13 cellular contexts compared by ENCODE assay signal in the genomic region with DNA sequence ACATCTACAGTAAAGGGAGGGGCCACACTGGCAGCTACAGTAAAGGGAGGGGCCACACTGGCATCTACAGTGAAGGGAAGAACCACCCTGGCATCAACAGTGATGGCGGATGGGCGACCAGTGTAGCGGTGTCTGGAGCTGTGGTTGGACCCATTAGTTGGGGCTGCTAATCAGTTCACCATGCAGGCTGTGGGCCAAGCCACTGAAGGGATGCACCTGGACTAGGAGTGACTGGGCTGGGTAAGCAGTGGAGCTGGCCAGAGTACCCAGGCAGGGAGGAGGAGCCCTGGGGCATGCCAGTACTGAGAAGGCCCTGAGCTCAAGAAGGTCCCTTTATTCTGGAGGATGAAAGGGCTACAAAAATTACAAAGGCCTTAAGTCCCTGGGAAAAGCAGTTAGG. TPM values are rescaled to one million over a fixed set of nuclear protein-coding genes. Genes with fewer than 3 reads are reported as not detected.
"Had no signal": no experiment of that assay in that cellular context is flagged by ENCODE, and none has a peak within 500 bp of the region (broad histone marks: within the 10 kb centered on the region; RNA-seq: fewer than 3 reads in every experiment).

No MANE protein-coding gene starts in this region.

RNA-seq across cellular contexts. Expression of a gene that starts 37.0 kb away (rescaled TPM):
- total RNA-seq: activated CD4-positive, alpha-beta memory T cell treated with anti-CD3 and anti-CD28 coated beads for 36 hours; activated CD4-positive, alpha-beta T cell treated with anti-CD3 and anti-CD28 coated beads for 36 hours; activated CD4-positive, alpha-beta T cell treated with anti-CD3 and anti-CD28 coated beads, Interleukin-2, amount 10 ng/mL, durations not matched to agents 24 days and 14 days; activated CD8-positive, alpha-beta memory T cell treated with anti-CD3 and anti-CD28 coated beads for 36 hours; activated CD8-positive, alpha-beta memory T cell treated with anti-CD3 and anti-CD28 coated beads, Interleukin-2, amount 10 ng/mL, durations not matched to agents 7 days and 5 days; activated CD8-positive, alpha-beta T cell treated with anti-CD3 and anti-CD28 coated beads, Interleukin-2, amount 10 ng/mL, durations not matched to agents 7 days and 5 days; activated naive CD4-positive, alpha-beta T cell treated with anti-CD3 and anti-CD28 coated beads for 36 hours; activated naive CD8-positive, alpha-beta T cell treated with anti-CD3 and anti-CD28 coated beads for 36 hours; activated T-helper 1 cell treated with anti-CD3 and anti-CD28 coated beads, Interleukin-12 subunit alpha, Interleukin-12 subunit beta, Interleukin-2, Interleukin-4 antibody, amounts not matched to agents 30 ng/mL and 10 ng/mL and 1 ng/mL, durations not matched to agents 14 hours and 24 hours and 36 hours; activated T-helper 2 cell treated with anti-CD3 and anti-CD28 coated beads, Interferon-gamma antibody, Interleukin-2, Interleukin-4, amounts not matched to agents 10 μg/mL and 5 μg/mL and 100 μg/mL, durations not matched to agents 14 hours and 24 hours and 36 hours; body of pancreas; endodermal cell; fibroblast of lung had no signal
